In genomic region chr1:36134805-36135339, GRCh38 we compare ENCODE assay signal across 9 cellular contexts. TPM values are rescaled to one million over a fixed set of nuclear protein-coding genes. Genes with fewer than 3 reads are reported as not detected.
DNase-seq lines count a peak whose midpoint lies in the region; ATAC-seq, FAIRE-seq and TF ChIP-seq lines count a peak whose summit lies in the region.
"Had no signal": no experiment of that assay in that cellular context is flagged by ENCODE, and none has a peak within 500 bp of the region (broad histone marks: within the 10 kb centered on the region; RNA-seq: fewer than 3 reads in every experiment).

No MANE protein-coding gene starts in this region.

- peak; percentile 21 for ATAC-seq in CD4-positive, alpha-beta T cell (ENCODE audit: poor library complexity)
- ATAC-seq in left lung (peak; percentile 66), HG02981 (IDR thresholded peaks at IDR 0.05; ENCODE audit: unreplicated experiment) (no peak), HG03571 (IDR thresholded peaks at IDR 0.05; ENCODE audit: unreplicated experiment) (no peak)

- no peak for FAIRE-seq in H54 (lab: Jason Lieb, UNC)

- peak; percentile 61 for TF ChIP-seq CTCF in CD4-positive, alpha-beta T cell (IDR thresholded peaks at IDR 0.05)
- TF ChIP-seq CTCF in choroid plexus epithelial cell (conservative IDR thresholded peaks at IDR 0.05; ENCODE audit: low read depth, low read length) (peak; percentile 89), left lung (IDR thresholded peaks at IDR 0.05) (peak; percentile 62 to 65)

- H3K36me3 ChIP-seq in left lung: peaks cover 0 to 37% of the 10 kb centered on the region in 2 donors

- H3K27ac ChIP-seq in CD4-positive, alpha-beta T cell (ENCODE audit: low read depth, low read length): no peak overlapping the region
- H3K27ac ChIP-seq in left lung: peak overlapping the region; percentile 29 to 64

- H3K4me3 Mint-ChIP-seq in CD4-positive, alpha-beta T cell: no peak overlapping the region
- H3K4me3 Mint-ChIP-seq: T-helper 1 cell treated with Interleukin-12 subunit alpha and Interleukin-12 subunit beta and Interleukin-4 antibody, amounts not matched to agents 30 μg/mL and 1 μg/mL, for 36 hours had no signal

- CTCF ChIA-PET in CD4-positive, alpha-beta T cell (lab: Charles Lee): interaction anchor here (0.6 to 2.0 kb wide), 6 partner anchors 11 to 151 kb away, joined by 3 to 9 read pairs (median 4); partner anchors contain the start of gene TRAPPC3

- H3K4me1 Mint-ChIP-seq in CD4-positive, alpha-beta T cell (ENCODE audit: low read depth): peaks cover 10% of the 10 kb centered on the region

- POLR2A ChIA-PET in CD4-positive, alpha-beta T cell (lab: Charles Lee): interaction anchor here (1.2 to 1.8 kb wide), 4 partner anchors 15 to 37 kb away, joined by 4 to 6 read pairs (median 6); partner anchors contain the start of gene TRAPPC3

- DNase-seq in CD4-positive, alpha-beta T cell: no peak
- DNase-seq in H54 (ENCODE audit: insufficient read length, low spot score): peak; percentile 65
- peak; percentile 15 to 33 for DNase-seq in SHP77 (lab: John Stamatoyannopoulos, UW)
- peak; percentile 63 for DNase-seq in choroid plexus epithelial cell (ENCODE audit: low read depth)
- no peak for DNase-seq in left lung
- DNase-seq in superior temporal gyrus (ENCODE audit: extremely low spot score): peak; percentile 80

- no peak overlapping the region for H3K4me3 ChIP-seq in choroid plexus epithelial cell (ENCODE audit: low read depth, low read length)
- no peak overlapping the region for H3K4me3 ChIP-seq in left lung

- H3K27me3 Mint-ChIP-seq in CD4-positive, alpha-beta T cell: no peaks in the 10 kb centered on the region

- no peak for TF ChIP-seq POLR2A in H54 (IDR thresholded peaks at IDR 0.05; ENCODE audit: low read depth, low read length)

- H3K27me3 ChIP-seq in CD4-positive, alpha-beta T cell (ENCODE audit: control insufficient read depth, insufficient read depth, low read length): no peaks in the 10 kb centered on the region
- H3K27me3 ChIP-seq in left lung: no peaks in the 10 kb centered on the region

- peak overlapping the region; percentile 21 for H3K27ac Mint-ChIP-seq in CD4-positive, alpha-beta T cell
- H3K27ac Mint-ChIP-seq: T-helper 1 cell treated with Interleukin-12 subunit alpha and Interleukin-12 subunit beta and Interleukin-4 antibody, amounts not matched to agents 30 μg/mL and 1 μg/mL, for 36 hours had no signal

- H3K9me3 ChIP-seq in CD4-positive, alpha-beta T cell (ENCODE audit: control insufficient read depth, low read length): no peaks in the 10 kb centered on the region
- H3K9me3 ChIP-seq in left lung: no peaks in the 10 kb centered on the region

- H3K9me3 Mint-ChIP-seq in CD4-positive, alpha-beta T cell: no peaks in the 10 kb centered on the region
- H3K9me3 Mint-ChIP-seq: T-helper 1 cell treated with Interleukin-12 subunit alpha and Interleukin-12 subunit beta and Interleukin-4 antibody, amounts not matched to agents 30 μg/mL and 1 μg/mL, for 36 hours had no signal

- H3K36me3 Mint-ChIP-seq in CD4-positive, alpha-beta T cell (ENCODE audit: low read depth): peaks cover 35% of the 10 kb centered on the region

- intact Hi-C loops in CD4-positive, alpha-beta T cell (cut with DNase I, micrococcal nuclease): loop anchor here (1.0 to 2.0 kb wide), 2 partner anchors 34 to 36 kb away; no protein-coding TSS in a partner anchor
- intact Hi-C loops in left lung (cut with DNase I): loop anchor here in 1 of 2 donors (2.0 kb wide), 1 partner anchor 34 kb away; no protein-coding TSS in a partner anchor

- peaks cover 9 to 34% of the 10 kb centered on the region in 2 donors for H3K4me1 ChIP-seq in left lung

RNA-seq across cellular contexts. Expression of gene COL8A2, which starts 9.8 kb away (rescaled TPM):
- under 1 TPM; 0.05 to 0.06 TPM for total RNA-seq in CD4-positive, alpha-beta T cell
- total RNA-seq in left lung: 1 to 10 TPM; 7.0 to 8.4 TPM

RNA-seq across cellular contexts. Expression of gene TRAPPC3, which starts 14.4 kb away (rescaled TPM):
- total RNA-seq in CD4-positive, alpha-beta T cell: 10 to 100 TPM; 18.4 to 21.3 TPM
- total RNA-seq in left lung: 10 to 100 TPM; 66.0 to 71.4 TPM

RNA-seq across cellular contexts. Expression of gene MAP7D1, which starts 21.1 kb away (rescaled TPM):
- total RNA-seq in CD4-positive, alpha-beta T cell: 100 to 1,000 TPM; 156 to 163 TPM
- 100 to 1,000 TPM; 123 to 147 TPM for total RNA-seq in left lung

RNA-seq across cellular contexts. Expression of gene ADPRS, which starts 46.2 kb away (rescaled TPM):
- total RNA-seq in CD4-positive, alpha-beta T cell: 10 to 100 TPM; 22.6 to 24.6 TPM
- 10 to 100 TPM; 26.3 to 27.9 TPM for total RNA-seq in left lung

RNA-seq across cellular contexts. Expression of gene TEKT2, which starts 51.0 kb away (rescaled TPM):
- total RNA-seq in CD4-positive, alpha-beta T cell: under 1 TPM; 0.22 to 0.33 TPM
- 1 to 10 TPM in 1 of 2 donors, under 1 TPM in 1; 0.32 to 5.8 TPM for total RNA-seq in left lung

Comparison
In these comparisons a context has a peak if more than half of its experiments do, and no peak if none do; other contexts are left out.
1. ATAC-seq: peak in CD4-positive, alpha-beta T cell (single experiment) and left lung (single experiment); none in HG02981 (single experiment) and HG03571 (single experiment).
2. DNase-seq: peak in H54 (single experiment), SHP77 (2 of 2), choroid plexus epithelial cell (single experiment) and superior temporal gyrus (single experiment); none in CD4-positive, alpha-beta T cell (0 of 10) and left lung (0 of 2).
3. RNA of gene COL8A2, which starts 9.8 kb away (total RNA-seq): 7.0 to 8.4 TPM in left lung; 0.05 to 0.06 TPM in CD4-positive, alpha-beta T cell; every median in the first group is over 4 times any median in the second.
4. Peak in every context shown above with its lines, with median percentiles within 50 percentile points of each other: CTCF ChIP-seq.